Comparison of ENCODE assay signal across 1 cellular context in genomic region chr5:92560698-92561361, GRCh38.
TF ChIP-seq lines count a peak whose summit lies in the region.

No MANE protein-coding gene starts in this region.

TF ChIP-seq in HEK293, 187 proteins besides CTCF, POLR2A, EP300 and RAD21 (continued from another document):
- TF ChIP-seq HIC1 (tag by site-specific recombination; IDR thresholded peaks at IDR 0.05) = no peak
- no peak for TF ChIP-seq ZNF394 (tag by site-specific recombination; IDR thresholded peaks at IDR 0.05; ENCODE audit: borderline replicate concordance)
- TF ChIP-seq ZNF248 (tag by site-specific recombination; IDR thresholded peaks at IDR 0.05) = no peak
- TF ChIP-seq ZNF362 (tag by site-specific recombination; IDR thresholded peaks at IDR 0.05) = peak; percentile 98
- no peak for TF ChIP-seq ZSCAN4 (tag by site-specific recombination; IDR thresholded peaks at IDR 0.05)
- TF ChIP-seq ZNF114 (tag by site-specific recombination; IDR thresholded peaks at IDR 0.05) = no peak
- no peak for TF ChIP-seq ZBTB6 (tag by site-specific recombination; IDR thresholded peaks at IDR 0.05)
- TF ChIP-seq ZNF596 (tag by site-specific recombination; IDR thresholded peaks at IDR 0.05) = no peak
- TF ChIP-seq ZNF157 (tag by site-specific recombination; IDR thresholded peaks at IDR 0.05) = no peak
- no peak for TF ChIP-seq ZNF645 (tag by site-specific recombination; IDR thresholded peaks at IDR 0.05)
- TF ChIP-seq ZNF529 (tag by site-specific recombination; IDR thresholded peaks at IDR 0.05; ENCODE audit: insufficient replicate concordance) = no peak
